ENCODE assay signal across 8 cellular contexts in genomic region chr3:65412591-65412990, GRCh38.
DNase-seq lines count a peak whose midpoint lies in the region; ATAC-seq and TF ChIP-seq lines count a peak whose summit lies in the region.

No MANE protein-coding gene starts in this region.

- H3K36me3 Mint-ChIP-seq in type B pancreatic cell = peaks cover 7% of the 10 kb centered on the region

- H3K4me1 Mint-ChIP-seq in type B pancreatic cell (ENCODE audit: unreplicated experiment) = peaks cover 54% of the 10 kb centered on the region

- no peaks in the 10 kb centered on the region for H3K27me3 Mint-ChIP-seq in type B pancreatic cell

- TF ChIP-seq CTCF in type B pancreatic cell (conservative IDR thresholded peaks at IDR 0.05) = peak; percentile 16

- H3K9me3 Mint-ChIP-seq in type B pancreatic cell = no peaks in the 10 kb centered on the region

- peak; percentile 42 for DNase-seq in NCI-H82 (lab: John Stamatoyannopoulos, UW)
- DNase-seq in NCI-H82 treated with DMSO at 0.1 percent for 48 hours (lab: John Stamatoyannopoulos, UW; ENCODE audit: unreplicated experiment) = no peak
- DNase-seq in SHP77 treated with DMSO at 0.1 percent for 48 hours (lab: John Stamatoyannopoulos, UW) = peak; percentile 26
- peak; percentile 61 for DNase-seq in islet precursor cell
- DNase-seq in type B pancreatic cell (ENCODE audit: extremely low spot score, unreplicated experiment) = no peak
- DNase-seq in NCI-H146 treated with DMSO at 0.1 percent for 48 hours (lab: John Stamatoyannopoulos, UW; ENCODE audit: unreplicated experiment) = no peak
- no peak for DNase-seq in effector CD8-positive, alpha-beta T cell (lab: John Stamatoyannopoulos, UW)

- H3K4me3 Mint-ChIP-seq in type B pancreatic cell = no peak overlapping the region

- ATAC-seq in GM18909 (IDR thresholded peaks at IDR 0.05; ENCODE audit: poor library complexity, unreplicated experiment) = no peak

- H3K27ac Mint-ChIP-seq in type B pancreatic cell = no peak overlapping the region

Comparison
In these comparisons a context has a peak if more than half of its experiments do, and no peak if none do; other contexts are left out.
1. DNase-seq: peak in NCI-H82 (single experiment), SHP77 treated with DMSO at 0.1 percent for 48 hours (single experiment) and islet precursor cell (single experiment); none in NCI-H82 treated with DMSO at 0.1 percent for 48 hours (single experiment), type B pancreatic cell (single experiment), NCI-H146 treated with DMSO at 0.1 percent for 48 hours (single experiment) and effector CD8-positive, alpha-beta T cell (single experiment).